Comparison of ENCODE assay signal across 8 cellular contexts in the genomic region with DNA sequence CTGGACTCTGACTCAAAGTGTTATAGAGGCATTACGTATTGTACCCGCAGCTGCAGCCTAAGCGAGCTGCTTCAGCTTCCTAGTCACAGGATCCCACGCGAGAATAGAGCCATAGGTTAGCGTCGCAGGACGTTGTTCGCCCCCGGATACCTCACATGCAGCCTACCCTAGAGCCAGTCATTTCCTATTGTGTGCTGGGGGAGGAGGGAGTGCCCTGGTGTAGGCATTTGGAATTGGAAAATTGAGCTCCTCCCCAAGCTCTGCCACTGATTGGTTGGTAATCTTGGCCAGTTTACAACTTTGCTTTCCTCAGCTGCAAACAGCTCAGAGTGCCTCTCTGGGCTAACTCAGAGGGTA. TPM values are rescaled to one million over a fixed set of nuclear protein-coding genes. Genes with fewer than 3 reads are reported as not detected.
DNase-seq lines count a peak whose midpoint lies in the region; TF ChIP-seq lines count a peak whose summit lies in the region.

No MANE protein-coding gene starts in this region.

- H3K36me3 ChIP-seq in GM23248 (ENCODE audit: low read depth) (peaks cover 3% of the 10 kb centered on the region; the same call in 1 of the 2 replicates), cardiac muscle cell (peaks cover 9% of the 10 kb centered on the region), prostate gland (no peaks in the 10 kb centered on the region)

- 0 out of 2 replicates have a peak, but pooled peaks cover 4% of the 10 kb centered on the region for H3F3A ChIP-seq in GM23248 (ENCODE audit: insufficient read depth)

- WGBS in GM23248 (ENCODE audit: low coverage in 1 of 2, low lambda C conversion rate in 2 of 2, missing lambda C conversion rate in 2 of 2), 2 experiments, result 16 to 23% methylated on average over 10 of the region's 10 CpGs
- WGBS in prostate gland, result 67% methylated on average over 10 of the region's 10 CpGs

- H3K4me3 ChIP-seq in GM23248 (peak overlapping the region; percentile 88), cardiac muscle cell (peak overlapping the region; percentile 93), prostate gland (peak overlapping the region; percentile 47)

- in situ Hi-C loops in GM23248 (cut with MboI), result no loop called here

- H3K4me3 Mint-ChIP-seq in activated naive CD4-positive, alpha-beta T cell treated with anti-CD3 and anti-CD28 coated beads, Interleukin-2, amount 10 ng/mL, durations not matched to agents 7 days and 5 days, result peak overlapping the region; percentile 95

- peak overlapping the region; percentile 59 for H3K4me2 ChIP-seq in GM23248 (ENCODE audit: unreplicated experiment)

- CTCF ChIA-PET in activated naive CD4-positive, alpha-beta T cell treated with anti-CD3 and anti-CD28 coated beads, Interleukin-2, amount 10 ng/mL, durations not matched to agents 7 days and 5 days (lab: Charles Lee), result interaction anchor here (1.4 kb wide), 1 partner anchor 13 kb away, joined by 6 read pairs; no protein-coding TSS in a partner anchor

- intact Hi-C loops in prostate gland (cut with DNase I), result no loop called here

- H3K27ac Mint-ChIP-seq in activated naive CD4-positive, alpha-beta T cell treated with anti-CD3 and anti-CD28 coated beads, Interleukin-2, amount 10 ng/mL, durations not matched to agents 7 days and 5 days, result peak overlapping the region; percentile 96

- no peaks in the 10 kb centered on the region for H3K27me3 Mint-ChIP-seq in activated naive CD4-positive, alpha-beta T cell treated with anti-CD3 and anti-CD28 coated beads, Interleukin-2, amount 10 ng/mL, durations not matched to agents 7 days and 5 days

- no peak for TF ChIP-seq CTCF in cardiac muscle cell (IDR thresholded peaks at IDR 0.05; ENCODE audit: low read depth, low read length)
- peak in 1 of 4 experiments; percentile 32 for TF ChIP-seq CTCF in prostate gland (IDR thresholded peaks at IDR 0.05)

- TF ChIP-seq POLR2A in prostate gland (IDR thresholded peaks at IDR 0.05), result no peak

- H3K27ac ChIP-seq in GM23248, result peak overlapping the region; percentile 93
- H3K27ac ChIP-seq in cardiac muscle cell, result peak overlapping the region; percentile 96
- peak overlapping the region; percentile 57 to 61 for H3K27ac ChIP-seq in prostate gland

- H2AFZ ChIP-seq in GM23248, result peak overlapping the region; percentile 69

- H3K27me3 ChIP-seq in GM23248 (replicated peaks; ENCODE audit: insufficient read depth) (no peaks in the 10 kb centered on the region), cardiac muscle cell (no peaks in the 10 kb centered on the region), prostate gland (replicated peaks; ENCODE audit: insufficient read depth) (no peaks in the 10 kb centered on the region)

- H3K9ac ChIP-seq in GM23248, result peak overlapping the region; percentile 97

- H3K9me3 ChIP-seq in GM23248 (ENCODE audit: low read depth), result no peaks in the 10 kb centered on the region
- no peaks in the 10 kb centered on the region for H3K9me3 ChIP-seq in cardiac muscle cell (ENCODE audit: low read depth)
- H3K9me3 ChIP-seq in prostate gland, result no peaks in the 10 kb centered on the region

- peaks cover 86% of the 10 kb centered on the region for H3K79me2 ChIP-seq in GM23248 (ENCODE audit: insufficient read depth)

- no peaks in the 10 kb centered on the region for H3K9me2 ChIP-seq in GM23248 (ENCODE audit: insufficient read depth)

- DNase-seq in COR-L47 (lab: John Stamatoyannopoulos, UW), result peak; percentile 26
- peak; percentile 88 for DNase-seq in GM23248
- DNase-seq in NAMALWA (ENCODE audit: low spot score), result peak; percentile 77
- DNase-seq in activated naive CD4-positive, alpha-beta T cell treated with anti-CD3 and anti-CD28 coated beads, Interleukin-2, amount 10 ng/mL, durations not matched to agents 7 days and 5 days, result peak; percentile 58
- DNase-seq in cardiac muscle cell (ENCODE audit: low read depth in 1 of 2, low spot score in 1 of 2), result peak; percentile 75 to 79
- no peak for DNase-seq in prostate gland (ENCODE audit: low spot score)
- DNase-seq in pons (ENCODE audit: low spot score), result no peak
- no peak for DNase-seq in ecto neural progenitor cell (ENCODE audit: low spot score)

- H3K4me1 Mint-ChIP-seq in activated naive CD4-positive, alpha-beta T cell treated with anti-CD3 and anti-CD28 coated beads, Interleukin-2, amount 10 ng/mL, durations not matched to agents 7 days and 5 days, result peaks cover 23% of the 10 kb centered on the region

- H3K4me1 ChIP-seq in GM23248 (ENCODE audit: insufficient read depth), result peaks cover 6% of the 10 kb centered on the region; the same call in 1 of the 2 replicates
- H3K4me1 ChIP-seq in cardiac muscle cell (ENCODE audit: low read depth), result peaks cover 7% of the 10 kb centered on the region
- no peaks in the 10 kb centered on the region for H3K4me1 ChIP-seq in prostate gland (replicated peaks)

- peaks cover 24% of the 10 kb centered on the region for H3K9me3 Mint-ChIP-seq in activated naive CD4-positive, alpha-beta T cell treated with anti-CD3 and anti-CD28 coated beads, Interleukin-2, amount 10 ng/mL, durations not matched to agents 7 days and 5 days

- peaks cover 47% of the 10 kb centered on the region for H3K36me3 Mint-ChIP-seq in activated naive CD4-positive, alpha-beta T cell treated with anti-CD3 and anti-CD28 coated beads, Interleukin-2, amount 10 ng/mL, durations not matched to agents 7 days and 5 days

- no peaks in the 10 kb centered on the region for H4K20me1 ChIP-seq in GM23248 (ENCODE audit: insufficient read depth)

RNA-seq across cellular contexts. Expression of gene NAA60, which starts 0.5 kb away (rescaled TPM):
- total RNA-seq in GM23248 (2014; rRNA removed; shearing (Covaris generic)), result 11.2 and 14.4 TPM in 2 replicates
- polyA plus RNA-seq in GM23248 (2016; fragmentation: Nextera tagmentation; extraction: Ambion mirVana) (49.4 and 51.3 TPM in 2 replicates), cardiac muscle cell (77.0 and 83.0 TPM in 2 replicates)
- total RNA-seq in cardiac muscle cell (43.9 and 50.7 TPM in 2 replicates), prostate gland (10 to 100 TPM; 48.1 to 99.2 TPM)

RNA-seq across cellular contexts. Expression of gene ZNF597, which starts 0.7 kb away (rescaled TPM):
- 3.2 TPM in 2 replicates for total RNA-seq in GM23248 (2014; rRNA removed; shearing (Covaris generic))
- polyA plus RNA-seq in GM23248 (2016; fragmentation: Nextera tagmentation; extraction: Ambion mirVana) (1.8 and 2.2 TPM in 2 replicates), cardiac muscle cell (0.56 and 2.5 TPM in 2 replicates)
- total RNA-seq in cardiac muscle cell (1.2 and 2.1 TPM in 2 replicates), prostate gland (1 to 10 TPM; 2.1 to 9.5 TPM)

RNA-seq across cellular contexts. Expression of gene ZNF174, which starts 43.0 kb away (rescaled TPM):
- total RNA-seq in GM23248 (2014; rRNA removed; shearing (Covaris generic)), result 7.1 and 10.4 TPM in 2 replicates
- 8.2 and 9.1 TPM in 2 replicates for polyA plus RNA-seq in GM23248 (2016; fragmentation: Nextera tagmentation; extraction: Ambion mirVana)
- total RNA-seq in cardiac muscle cell, result 32.0 and 33.5 TPM in 2 replicates
- 31.4 and 33.1 TPM in 2 replicates for polyA plus RNA-seq in cardiac muscle cell
- 10 to 100 TPM; 11.2 to 19.8 TPM for total RNA-seq in prostate gland

RNA-seq across cellular contexts. Expression of gene ZSCAN32, which starts 43.2 kb away (rescaled TPM):
- total RNA-seq in GM23248 (2014; rRNA removed; shearing (Covaris generic)), result 7.5 and 10.7 TPM in 2 replicates
- polyA plus RNA-seq in GM23248 (2016; fragmentation: Nextera tagmentation; extraction: Ambion mirVana), result 8.0 and 8.1 TPM in 2 replicates
- 17.1 and 19.8 TPM in 2 replicates for total RNA-seq in cardiac muscle cell
- polyA plus RNA-seq in cardiac muscle cell, result 12.3 and 13.7 TPM in 2 replicates
- 10 to 100 TPM; 15.2 to 17.4 TPM for total RNA-seq in prostate gland

RNA-seq across cellular contexts. Expression of gene C16orf90, which starts 51.3 kb away (rescaled TPM):
- total RNA-seq in GM23248 (2014; rRNA removed; shearing (Covaris generic)), result not detected in 2 replicates
- polyA plus RNA-seq in GM23248 (2016; fragmentation: Nextera tagmentation; extraction: Ambion mirVana) (not detected in 2 replicates), cardiac muscle cell (not detected in 2 replicates)
- total RNA-seq in cardiac muscle cell (not detected in 2 replicates), prostate gland (1 to 10 TPM in 1 of 2 donors, not detected in 1; 1.1 TPM)

Comparison
In these comparisons a context has a peak if more than half of its experiments do, and no peak if none do; other contexts are left out.
1. DNase-seq: peak in COR-L47 (single experiment), GM23248 (single experiment), NAMALWA (single experiment), activated naive CD4-positive, alpha-beta T cell treated with anti-CD3 and anti-CD28 coated beads, Interleukin-2, amount 10 ng/mL, durations not matched to agents 7 days and 5 days (single experiment) and cardiac muscle cell (2 of 2); none in prostate gland (single experiment), pons (single experiment) and ecto neural progenitor cell (single experiment).
2. Peak in every context shown above with its lines, with median percentiles within 50 percentile points of each other: H3K27ac ChIP-seq and H3K4me3 ChIP-seq.